ENCODE assay signal across 8 cellular contexts in genomic region chr2:86078801-86079545, GRCh38. TPM values are rescaled to one million over a fixed set of nuclear protein-coding genes. Genes with fewer than 3 reads are reported as not detected.
DNase-seq lines count a peak whose midpoint lies in the region; ATAC-seq and TF ChIP-seq lines count a peak whose summit lies in the region.

No MANE protein-coding gene starts in this region.

- in situ Hi-C loops in astrocyte of the cerebellum (cut with HindIII; ENCODE audit: low sequenced_read_pairs), result loop anchor here (25.0 kb wide), 1 partner anchor 367 kb away; no protein-coding TSS in a partner anchor

- WGBS in testis, 2 donors, result 60 to 68% methylated on average over 7 of the region's 7 CpGs

- H3K4me3 Mint-ChIP-seq in activated CD4-positive, alpha-beta T cell treated with anti-CD3 and anti-CD28 coated beads, Interleukin-2, amount 10 ng/mL, durations not matched to agents 7 days and 5 days, result no peak overlapping the region

- H3K4me1 ChIP-seq in testis, result no peaks in the 10 kb centered on the region

- H3K9me3 Mint-ChIP-seq in activated CD4-positive, alpha-beta T cell treated with anti-CD3 and anti-CD28 coated beads, Interleukin-2, amount 10 ng/mL, durations not matched to agents 7 days and 5 days, result no peaks in the 10 kb centered on the region

- H3K27me3 ChIP-seq in testis, result no peaks in the 10 kb centered on the region

- intact Hi-C loops in testis (cut with DNase I; ENCODE audit: low total_unique reads), result loop anchor here (5.0 to 10.0 kb wide), 2 partner anchors 194 to 252 kb away; partner anchors contain the start of gene ST3GAL5

- no peaks in the 10 kb centered on the region for H3K9me3 ChIP-seq in testis

- peaks cover 34% of the 10 kb centered on the region for H3K36me3 Mint-ChIP-seq in activated CD4-positive, alpha-beta T cell treated with anti-CD3 and anti-CD28 coated beads, Interleukin-2, amount 10 ng/mL, durations not matched to agents 7 days and 5 days (ENCODE audit: low read depth)

- H3K4me3 ChIP-seq in astrocyte of the cerebellum (ENCODE audit: low read depth, low read length) (no peak overlapping the region), testis (no peak overlapping the region)

- H3K36me3 ChIP-seq in testis (ENCODE audit: low read depth, missing control alignments), result no peaks in the 10 kb centered on the region

- H3K27ac Mint-ChIP-seq in activated CD4-positive, alpha-beta T cell treated with anti-CD3 and anti-CD28 coated beads, Interleukin-2, amount 10 ng/mL, durations not matched to agents 7 days and 5 days, result no peak overlapping the region

- no peak overlapping the region for H3K27ac ChIP-seq in testis

- no peak for ATAC-seq in HG03095 (IDR thresholded peaks at IDR 0.05; ENCODE audit: unreplicated experiment)

- peaks cover 40% of the 10 kb centered on the region for H3K4me1 Mint-ChIP-seq in activated CD4-positive, alpha-beta T cell treated with anti-CD3 and anti-CD28 coated beads, Interleukin-2, amount 10 ng/mL, durations not matched to agents 7 days and 5 days

- H3K27me3 Mint-ChIP-seq in activated CD4-positive, alpha-beta T cell treated with anti-CD3 and anti-CD28 coated beads, Interleukin-2, amount 10 ng/mL, durations not matched to agents 7 days and 5 days, result no peaks in the 10 kb centered on the region

- POLR2A ChIA-PET in activated CD4-positive, alpha-beta T cell treated with anti-CD3 and anti-CD28 coated beads, Interleukin-2, amount 10 ng/mL, durations not matched to agents 7 days and 5 days (lab: Charles Lee), result no interaction called here

- CTCF ChIA-PET in activated CD4-positive, alpha-beta T cell treated with anti-CD3 and anti-CD28 coated beads, Interleukin-2, amount 10 ng/mL, durations not matched to agents 7 days and 5 days (lab: Charles Lee), result interaction anchor here (0.7 to 8.9 kb wide), 23 partner anchors 10 to 367 kb away, joined by 3 to 194 read pairs (median 4); partner anchors contain the start of genes POLR1A, PTCD3 and ST3GAL5

- peak; percentile 58 for DNase-seq in activated CD4-positive, alpha-beta T cell treated with anti-CD3 and anti-CD28 coated beads, Interleukin-2, amount 10 ng/mL, durations not matched to agents 7 days and 5 days
- DNase-seq in activated CD4-positive, alpha-beta T cell treated with anti-CD3 and anti-CD28 coated beads, Interleukin-2, amount 50 U/mL, for 48 hours, result no peak
- DNase-seq in NCI-H1105 treated with DMSO at 0.1 percent for 48 hours (lab: John Stamatoyannopoulos, UW) (peak; percentile 73), astrocyte of the cerebellum (ENCODE audit: low read depth) (peak; percentile 47), hypothalamus (lab: John Stamatoyannopoulos, UW) (peak in 29 of 51 donors; percentile 2 to 81 (median 42)), testis (peak; percentile 62), amniotic stem cell (lab: John Stamatoyannopoulos, UW) (no peak)

- TF ChIP-seq CTCF in astrocyte of the cerebellum (IDR thresholded peaks at IDR 0.05; ENCODE audit: low read depth, low read length, missing control alignments), result peak; percentile 81
- peak; percentile 22 to 62 (median 47) for TF ChIP-seq CTCF in testis (IDR thresholded peaks at IDR 0.05)

- TF ChIP-seq POLR2A in testis (IDR thresholded peaks at IDR 0.05), result no peak

RNA-seq across cellular contexts. Expression of gene POLR1A, which starts 26.7 kb away (rescaled TPM):
- total RNA-seq in activated CD4-positive, alpha-beta T cell treated with anti-CD3 and anti-CD28 coated beads, Interleukin-2, amount 10 ng/mL, durations not matched to agents 7 days and 5 days, result 10 to 100 TPM; 34.5 to 36.6 TPM
- 10 to 100 TPM; 28.1 to 28.7 TPM for total RNA-seq in testis
- polyA plus RNA-seq in testis (ENCODE audit: insufficient read depth, low read depth, low replicate concordance), result 20.0 TPM

RNA-seq across cellular contexts. Expression of gene PTCD3, which starts 27.1 kb away (rescaled TPM):
- total RNA-seq in activated CD4-positive, alpha-beta T cell treated with anti-CD3 and anti-CD28 coated beads, Interleukin-2, amount 10 ng/mL, durations not matched to agents 7 days and 5 days, result 100 to 1,000 TPM; 141 to 162 TPM
- 100 to 1,000 TPM; 167 to 213 TPM for total RNA-seq in testis
- polyA plus RNA-seq in testis (ENCODE audit: insufficient read depth, low read depth, low replicate concordance), result 120 TPM

Comparison
In these comparisons a context has a peak if more than half of its experiments do, and no peak if none do; other contexts are left out.
1. DNase-seq: peak in activated CD4-positive, alpha-beta T cell treated with anti-CD3 and anti-CD28 coated beads, Interleukin-2, amount 10 ng/mL, durations not matched to agents 7 days and 5 days (single experiment), NCI-H1105 treated with DMSO at 0.1 percent for 48 hours (single experiment), astrocyte of the cerebellum (single experiment), hypothalamus (29 of 51) and testis (single experiment); none in activated CD4-positive, alpha-beta T cell treated with anti-CD3 and anti-CD28 coated beads, Interleukin-2, amount 50 U/mL, for 48 hours (0 of 2) and amniotic stem cell (single experiment).